Comparison of ENCODE assay signal across 8 cellular contexts in the genomic region with DNA sequence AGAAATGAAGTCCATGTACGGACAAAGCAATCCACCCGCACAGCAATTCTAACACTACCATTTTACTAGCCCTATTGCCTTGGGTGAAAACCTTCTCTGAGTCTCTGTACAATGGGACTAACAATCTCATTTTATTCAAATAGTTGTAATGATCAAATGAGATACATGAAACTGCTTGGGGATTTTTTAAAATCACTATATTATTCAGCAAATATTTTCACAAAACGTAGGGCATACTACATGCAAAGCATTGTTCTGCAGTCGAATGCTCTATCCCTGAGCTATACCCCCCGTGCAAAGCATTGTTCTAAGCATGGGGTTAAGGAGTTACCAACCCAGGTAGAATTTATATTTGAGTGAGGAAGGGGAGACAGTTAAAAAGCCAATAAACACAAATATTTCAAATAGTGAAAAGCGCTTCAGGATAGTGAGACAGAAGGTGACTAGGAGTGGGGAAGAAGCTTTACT. TPM values are rescaled to one million over a fixed set of nuclear protein-coding genes. Genes with fewer than 3 reads are reported as not detected.
DNase-seq lines count a peak whose midpoint lies in the region; ATAC-seq and TF ChIP-seq lines count a peak whose summit lies in the region.

No MANE protein-coding gene starts in this region.

- TF ChIP-seq CTCF in cardiac fibroblast (IDR thresholded peaks at IDR 0.05; ENCODE audit: low read depth, low read length) (no peak), nephron progenitor cell (IDR thresholded peaks at IDR 0.05) (no peak)

- H3K4me3 ChIP-seq in HUES64 (ENCODE audit: low read length) (peak overlapping the region; percentile 82), cardiac fibroblast (replicated peaks in 1 of 2; ENCODE audit: low read depth in 2 of 2, low read length in 2 of 2) (peak overlapping the region; percentile 60 to 91)

- H3K4me1 Mint-ChIP-seq in activated T-cell treated with anti-CD3 and anti-CD28 coated beads, Interleukin-2, amount 50 U/mL, for 24 hours (ENCODE audit: low read depth) = peaks cover 45% of the 10 kb centered on the region
- peaks cover 45% of the 10 kb centered on the region for H3K4me1 Mint-ChIP-seq in nephron progenitor cell

- peak overlapping the region; percentile 98 for H3K27ac ChIP-seq in HUES64 (ENCODE audit: low read depth, low read length)

- no peaks in the 10 kb centered on the region for H3K36me3 ChIP-seq in HUES64 (ENCODE audit: insufficient read depth, low read length)

- no peaks in the 10 kb centered on the region for H3K9me3 ChIP-seq in HUES64 (ENCODE audit: insufficient read depth, low read depth, low read length)

- peak overlapping the region; percentile 99 for H3K27ac Mint-ChIP-seq in activated T-cell treated with anti-CD3 and anti-CD28 coated beads, Interleukin-2, amount 50 U/mL, for 24 hours
- H3K27ac Mint-ChIP-seq in nephron progenitor cell = no peak overlapping the region

- H3K27me3 ChIP-seq in HUES64 (ENCODE audit: insufficient read depth, low read length) = no peaks in the 10 kb centered on the region

- no peak for ATAC-seq in HG03139 (IDR thresholded peaks at IDR 0.05; ENCODE audit: unreplicated experiment)
- ATAC-seq in GM19035 (IDR thresholded peaks at IDR 0.05; ENCODE audit: unreplicated experiment) = no peak

- H3K4me3 Mint-ChIP-seq in activated T-cell treated with anti-CD3 and anti-CD28 coated beads, Interleukin-2, amount 50 U/mL, for 24 hours = peak overlapping the region; percentile 97
- H3K4me3 Mint-ChIP-seq in nephron progenitor cell = peak overlapping the region; percentile 96

- H3K9ac ChIP-seq in HUES64 (ENCODE audit: low read depth, low read length) = peak overlapping the region; percentile 98

- H3K36me3 Mint-ChIP-seq in activated T-cell treated with anti-CD3 and anti-CD28 coated beads, Interleukin-2, amount 50 U/mL, for 24 hours (ENCODE audit: low read depth) = peaks cover 30% of the 10 kb centered on the region
- H3K36me3 Mint-ChIP-seq in nephron progenitor cell (ENCODE audit: low read depth) = peaks cover 8% of the 10 kb centered on the region

- 50% methylated on average over 6 of the region's 6 CpGs for WGBS in HUES64

- intact Hi-C loops in posterior cingulate gyrus (cut with DNase I) = loop anchor here (1.0 to 10.0 kb wide), 2 partner anchors 50 to 82 kb away; a partner anchor contains a TSS

- H3K27me3 Mint-ChIP-seq in activated T-cell treated with anti-CD3 and anti-CD28 coated beads, Interleukin-2, amount 50 U/mL, for 24 hours = no peaks in the 10 kb centered on the region
- H3K27me3 Mint-ChIP-seq in nephron progenitor cell (ENCODE audit: low read depth, poor library complexity) = peaks cover 7% of the 10 kb centered on the region

- H3K9me3 Mint-ChIP-seq in activated T-cell treated with anti-CD3 and anti-CD28 coated beads, Interleukin-2, amount 50 U/mL, for 24 hours = no peaks in the 10 kb centered on the region
- H3K9me3 Mint-ChIP-seq in nephron progenitor cell = peaks cover 8% of the 10 kb centered on the region

- peaks cover 28% of the 10 kb centered on the region for H3K4me1 ChIP-seq in HUES64 (ENCODE audit: insufficient read depth, low read length)

- no peak for DNase-seq in activated T-cell treated with anti-CD3 and anti-CD28 coated beads, Interleukin-2, amount 50 U/mL, for 24 hours
- DNase-seq in activated T-cell treated with anti-CD3 and anti-CD28 coated beads, Interleukin-2, amount 50 U/mL, for 48 hours = no peak
- DNase-seq in cardiac fibroblast (ENCODE audit: low read depth in 2 of 2) (no peak), nephron progenitor cell (no peak), posterior cingulate gyrus (no peak)

RNA-seq across cellular contexts. Expression of a gene that starts 0.6 kb away (rescaled TPM):
- 13.9 TPM for polyA plus RNA-seq in HUES64 (2013, experiment 1 of 2)
- 11.6 TPM for polyA plus RNA-seq in HUES64 (2013, experiment 2 of 2)

RNA-seq across cellular contexts. Expression of a gene that starts 49.1 kb away (rescaled TPM):
- 408 TPM for polyA plus RNA-seq in HUES64 (2013, experiment 1 of 2)
- polyA plus RNA-seq in HUES64 (2013, experiment 2 of 2) = 489 TPM
